ENCODE assay signal across 1 cellular context in genomic region chr19:5435642-5436017, GRCh38.
A peak's percentile ranks its signal among the peaks of the same experiment; 100 is the strongest.
TF ChIP-seq lines count a peak whose summit lies in the region.

No MANE protein-coding gene starts in this region.

TF ChIP-seq in H1, 55 proteins besides CTCF, POLR2A, EP300 and RAD21:
- TF ChIP-seq POLR2AphosphoS5 (IDR thresholded peaks at IDR 0.05; ENCODE audit: low read depth, low read length) (no peak), SIRT6 (IDR thresholded peaks at IDR 0.05; ENCODE audit: low read length) (no peak), ASH2L (IDR thresholded peaks at IDR 0.05; ENCODE audit: low read length) (no peak), NANOG (IDR thresholded peaks at IDR 0.05; ENCODE audit: insufficient read depth, low read depth, low read length, poor library complexity, severe bottlenecking) (no peak), HDAC2 (IDR thresholded peaks at IDR 0.05; ENCODE audit: borderline replicate concordance in 1 of 2, low read depth in 2 of 2, low read length in 2 of 2) (peak in 1 of 2 experiments; percentile 62; a peak in 1 of 4 replicates), SP2 (IDR thresholded peaks at IDR 0.05; ENCODE audit: low read length) (no peak), RBBP5 (IDR thresholded peaks at IDR 0.05; ENCODE audit: borderline replicate concordance, low read depth, low read length) (no peak), KDM1A (IDR thresholded peaks at IDR 0.05; ENCODE audit: borderline replicate concordance, low read length) (peak; percentile 89), CHD1 (IDR thresholded peaks at IDR 0.05; ENCODE audit: low read depth, low read length) (no peak)
